Comparison of ENCODE assay signal across 25 cellular contexts in genomic region chr1:96291468-96291867, GRCh38.
"Had no signal": no experiment of that assay in that cellular context is flagged by ENCODE, and none has a peak within 500 bp of the region (broad histone marks: within the 10 kb centered on the region; RNA-seq: fewer than 3 reads in every experiment).

No MANE protein-coding gene starts in this region.

- H3K27me3 ChIP-seq: dorsolateral prefrontal cortex, gastroesophageal sphincter, heart right ventricle, right lobe of liver, tibial nerve, upper lobe of left lung had no signal

- H3K36me3 ChIP-seq: gastroesophageal sphincter, heart right ventricle, lower lobe of right lung, right lobe of liver, thoracic aorta, tibial nerve, upper lobe of left lung had no signal

- FAIRE-seq: colon, islet of Langerhans, small intestine, urothelium cell line had no signal

- H3K4me3 ChIP-seq: dorsolateral prefrontal cortex, gastroesophageal sphincter, heart right ventricle, lower lobe of right lung, right lobe of liver, thoracic aorta, tibial nerve, upper lobe of left lung had no signal

- ATAC-seq: esophagus mucosa; gastroesophageal sphincter; heart right ventricle; left colon; left ventricle myocardium superior; lower lobe of right lung; natural killer cell; stimulated activated naive B cell treated with anti-CD40 and anti-IgM and Interleukin-4, amounts not matched to agents 10 μg/mL and 1 μg/mL and 100 μg/mL, for 72 hours had no signal

- H2AFZ ChIP-seq: parathyroid adenoma had no signal

- DNase-seq: dorsolateral prefrontal cortex; effector CD4-positive, alpha-beta T cell; glutamatergic neuron; heart right ventricle; hippocampal formation; kidney glomerular epithelial cell; left colon; left ventricle myocardium superior; lower lobe of right lung; natural killer cell; right lobe of liver; small intestine; stimulated activated CD4-positive, alpha-beta T cell treated with anti-CD3 and anti-CD28 coated beads, Interleukin-15, amount 100 ng/mL, for 24 hours; stimulated activated CD4-positive, alpha-beta T cell treated with anti-CD3 and anti-CD28 coated beads, Interleukin-2, amount 100 ng/mL, for 48 hours; stimulated activated naive B cell treated with anti-CD40 and anti-IgM and Interleukin-4, amounts not matched to agents 10 μg/mL and 1 μg/mL and 100 μg/mL, for 72 hours; upper lobe of left lung had no signal

- H3K9ac ChIP-seq: parathyroid adenoma had no signal

- H3K4me1 ChIP-seq: gastroesophageal sphincter, heart right ventricle, lower lobe of right lung, parathyroid adenoma, right lobe of liver, tibial nerve, upper lobe of left lung had no signal

- H3K9me3 ChIP-seq: lower lobe of right lung, right lobe of liver, thoracic aorta had no signal

- H3K27ac ChIP-seq: dorsolateral prefrontal cortex, epithelial cell of prostate, gastroesophageal sphincter, heart right ventricle, lower lobe of right lung, parathyroid adenoma, right lobe of liver, thoracic aorta, tibial nerve, upper lobe of left lung had no signal

- H3K79me2 ChIP-seq: parathyroid adenoma had no signal
